ENCODE assay signal across 1 cellular context in genomic region chr9:91186311-91187101, GRCh38.
A peak's percentile ranks its signal among the peaks of the same experiment; 100 is the strongest.
TF ChIP-seq lines count a peak whose summit lies in the region.

No MANE protein-coding gene starts in this region.

TF ChIP-seq in K562, 482 proteins besides CTCF, POLR2A, EP300 and RAD21 (continued from another document):
- TF ChIP-seq ZNF592 (IDR thresholded peaks at IDR 0.05) (peak; percentile 75; the same call in 1 of the 2 replicates), ZBTB17 (CRISPR knock-in tag; IDR thresholded peaks at IDR 0.05) (no peak), ZBTB7A (IDR thresholded peaks at IDR 0.05; ENCODE audit: borderline replicate concordance, control insufficient read depth, low read depth, low read length) (0 out of 2 replicates have a peak, but pooled peaks have one; percentile 31), ASH1L (IDR thresholded peaks at IDR 0.05; ENCODE audit: borderline replicate concordance, low read depth, partially characterized antibody) (no peak)
